8 cellular contexts compared by ENCODE assay signal in genomic region chr4:85370400-85371032, GRCh38.
A peak's percentile ranks its signal among the peaks of the same experiment; 100 is the strongest.
DNase-seq lines count a peak whose midpoint lies in the region; ATAC-seq, FAIRE-seq and TF ChIP-seq lines count a peak whose summit lies in the region.

No MANE protein-coding gene starts in this region.

- H3K9me3 Mint-ChIP-seq in nephron progenitor cell: no peaks in the 10 kb centered on the region

- no peak for FAIRE-seq in RCC 7860 (lab: Jason Lieb, UNC)

- H3K4me1 Mint-ChIP-seq in nephron progenitor cell: peaks cover 23% of the 10 kb centered on the region

- H3K36me3 Mint-ChIP-seq in nephron progenitor cell (ENCODE audit: low read depth): no peaks in the 10 kb centered on the region

- no peak overlapping the region for H3K27ac Mint-ChIP-seq in nephron progenitor cell

- TF ChIP-seq POLR2A in erythroblast (IDR thresholded peaks at IDR 0.05; ENCODE audit: low read length): no peak

- no peak overlapping the region for H3K4me3 Mint-ChIP-seq in nephron progenitor cell

- ATAC-seq in GM21447 (IDR thresholded peaks at IDR 0.05; ENCODE audit: unreplicated experiment) (peak; percentile 80), HG03565 (IDR thresholded peaks at IDR 0.05; ENCODE audit: unreplicated experiment) (peak; percentile 94)

- peak; percentile 80 for TF ChIP-seq CTCF in nephron progenitor cell (IDR thresholded peaks at IDR 0.05)

- H3K27me3 Mint-ChIP-seq in nephron progenitor cell (ENCODE audit: low read depth, poor library complexity): peaks cover 4% of the 10 kb centered on the region

- DNase-seq in SKM-1 treated with dmso at 0.1 percent for 144 hours (lab: John Stamatoyannopoulos, UW; ENCODE audit: unreplicated experiment) (peak; percentile 17), SKM-1 (lab: John Stamatoyannopoulos, UW; ENCODE audit: unreplicated experiment) (no peak), RCC 7860 (ENCODE audit: low spot score) (peak; percentile 8), erythroblast (lab: John Stamatoyannopoulos, UW) (peak; percentile 21 to 50), nephron progenitor cell (peak; percentile 66), DMS79 (lab: John Stamatoyannopoulos, UW) (no peak)

Comparison
In these comparisons a context has a peak if more than half of its experiments do, and no peak if none do; other contexts are left out.
1. DNase-seq: peak in SKM-1 treated with dmso at 0.1 percent for 144 hours (single experiment), RCC 7860 (single experiment), erythroblast (2 of 2) and nephron progenitor cell (single experiment); none in SKM-1 (single experiment) and DMS79 (single experiment).